2 cellular contexts compared by ENCODE assay signal in the genomic region with DNA sequence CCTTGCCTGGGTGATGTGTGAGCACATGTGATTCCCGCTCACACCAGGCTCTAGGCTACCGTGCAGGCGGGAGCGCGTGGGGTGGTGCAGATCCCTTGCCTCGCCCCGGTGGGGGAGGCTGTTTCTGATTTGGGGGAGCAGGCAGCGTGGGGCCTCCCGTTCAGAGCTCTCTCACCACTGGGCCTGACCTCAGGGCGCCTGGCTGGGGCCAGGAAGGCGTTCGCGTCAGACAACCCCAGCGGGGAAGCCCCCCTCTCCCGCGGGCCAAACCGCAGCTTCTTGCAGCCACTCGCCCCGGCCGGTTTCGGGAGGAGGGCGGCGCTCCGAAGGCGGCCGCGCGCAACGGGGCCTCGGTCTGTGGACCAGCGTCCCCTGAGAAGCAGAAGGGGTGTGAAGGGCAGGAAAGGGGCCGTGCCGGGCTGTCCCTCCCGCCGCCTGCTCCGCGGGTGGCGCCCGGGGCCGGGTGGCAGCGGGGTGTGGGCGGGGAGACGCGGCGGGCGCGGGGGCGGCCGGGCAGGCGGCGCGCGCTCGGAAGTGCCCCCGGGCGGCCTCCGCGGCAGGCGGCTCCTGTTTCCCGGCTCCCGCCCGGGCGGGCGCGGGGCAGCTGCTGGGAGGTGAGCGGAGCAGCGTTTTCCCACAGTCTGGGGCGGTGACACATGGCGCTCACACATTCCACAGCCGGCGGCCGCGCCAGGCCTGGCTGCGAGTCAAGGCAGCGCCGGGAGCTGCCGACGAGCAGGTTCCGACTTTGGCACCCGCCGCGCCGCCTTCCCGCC.
TF ChIP-seq lines count a peak whose summit lies in the region.

No MANE protein-coding gene starts in this region.

TF ChIP-seq in HEK293, 187 proteins besides CTCF, POLR2A, EP300 and RAD21 (continued from another document and continues in another):
- TF ChIP-seq, protein P1, sequence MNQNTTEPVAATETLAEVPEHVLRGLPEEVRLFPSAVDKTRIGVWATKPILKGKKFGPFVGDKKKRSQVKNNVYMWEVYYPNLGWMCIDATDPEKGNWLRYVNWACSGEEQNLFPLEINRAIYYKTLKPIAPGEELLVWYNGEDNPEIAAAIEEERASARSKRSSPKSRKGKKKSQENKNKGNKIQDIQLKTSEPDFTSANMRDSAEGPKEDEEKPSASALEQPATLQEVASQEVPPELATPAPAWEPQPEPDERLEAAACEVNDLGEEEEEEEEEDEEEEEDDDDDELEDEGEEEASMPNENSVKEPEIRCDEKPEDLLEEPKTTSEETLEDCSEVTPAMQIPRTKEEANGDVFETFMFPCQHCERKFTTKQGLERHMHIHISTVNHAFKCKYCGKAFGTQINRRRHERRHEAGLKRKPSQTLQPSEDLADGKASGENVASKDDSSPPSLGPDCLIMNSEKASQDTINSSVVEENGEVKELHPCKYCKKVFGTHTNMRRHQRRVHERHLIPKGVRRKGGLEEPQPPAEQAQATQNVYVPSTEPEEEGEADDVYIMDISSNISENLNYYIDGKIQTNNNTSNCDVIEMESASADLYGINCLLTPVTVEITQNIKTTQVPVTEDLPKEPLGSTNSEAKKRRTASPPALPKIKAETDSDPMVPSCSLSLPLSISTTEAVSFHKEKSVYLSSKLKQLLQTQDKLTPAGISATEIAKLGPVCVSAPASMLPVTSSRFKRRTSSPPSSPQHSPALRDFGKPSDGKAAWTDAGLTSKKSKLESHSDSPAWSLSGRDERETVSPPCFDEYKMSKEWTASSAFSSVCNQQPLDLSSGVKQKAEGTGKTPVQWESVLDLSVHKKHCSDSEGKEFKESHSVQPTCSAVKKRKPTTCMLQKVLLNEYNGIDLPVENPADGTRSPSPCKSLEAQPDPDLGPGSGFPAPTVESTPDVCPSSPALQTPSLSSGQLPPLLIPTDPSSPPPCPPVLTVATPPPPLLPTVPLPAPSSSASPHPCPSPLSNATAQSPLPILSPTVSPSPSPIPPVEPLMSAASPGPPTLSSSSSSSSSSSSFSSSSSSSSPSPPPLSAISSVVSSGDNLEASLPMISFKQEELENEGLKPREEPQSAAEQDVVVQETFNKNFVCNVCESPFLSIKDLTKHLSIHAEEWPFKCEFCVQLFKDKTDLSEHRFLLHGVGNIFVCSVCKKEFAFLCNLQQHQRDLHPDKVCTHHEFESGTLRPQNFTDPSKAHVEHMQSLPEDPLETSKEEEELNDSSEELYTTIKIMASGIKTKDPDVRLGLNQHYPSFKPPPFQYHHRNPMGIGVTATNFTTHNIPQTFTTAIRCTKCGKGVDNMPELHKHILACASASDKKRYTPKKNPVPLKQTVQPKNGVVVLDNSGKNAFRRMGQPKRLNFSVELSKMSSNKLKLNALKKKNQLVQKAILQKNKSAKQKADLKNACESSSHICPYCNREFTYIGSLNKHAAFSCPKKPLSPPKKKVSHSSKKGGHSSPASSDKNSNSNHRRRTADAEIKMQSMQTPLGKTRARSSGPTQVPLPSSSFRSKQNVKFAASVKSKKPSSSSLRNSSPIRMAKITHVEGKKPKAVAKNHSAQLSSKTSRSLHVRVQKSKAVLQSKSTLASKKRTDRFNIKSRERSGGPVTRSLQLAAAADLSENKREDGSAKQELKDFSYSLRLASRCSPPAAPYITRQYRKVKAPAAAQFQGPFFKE (tag by site-specific recombination; IDR thresholded peaks at IDR 0.05; ENCODE audit: borderline replicate concordance) = no peak
- peak; percentile 30 for TF ChIP-seq SP3 (tag by site-specific recombination; IDR thresholded peaks at IDR 0.05)
- no peak for TF ChIP-seq ZNF530 (tag by site-specific recombination; IDR thresholded peaks at IDR 0.05; ENCODE audit: low read depth)
- TF ChIP-seq ZEB2 (tag by site-specific recombination; IDR thresholded peaks at IDR 0.05) = peak; percentile 54
- TF ChIP-seq ZBTB1 (tag by site-specific recombination; IDR thresholded peaks at IDR 0.05) = 0 out of 2 replicates have a peak, but pooled peaks have one; percentile 26
- TF ChIP-seq, protein P2, sequence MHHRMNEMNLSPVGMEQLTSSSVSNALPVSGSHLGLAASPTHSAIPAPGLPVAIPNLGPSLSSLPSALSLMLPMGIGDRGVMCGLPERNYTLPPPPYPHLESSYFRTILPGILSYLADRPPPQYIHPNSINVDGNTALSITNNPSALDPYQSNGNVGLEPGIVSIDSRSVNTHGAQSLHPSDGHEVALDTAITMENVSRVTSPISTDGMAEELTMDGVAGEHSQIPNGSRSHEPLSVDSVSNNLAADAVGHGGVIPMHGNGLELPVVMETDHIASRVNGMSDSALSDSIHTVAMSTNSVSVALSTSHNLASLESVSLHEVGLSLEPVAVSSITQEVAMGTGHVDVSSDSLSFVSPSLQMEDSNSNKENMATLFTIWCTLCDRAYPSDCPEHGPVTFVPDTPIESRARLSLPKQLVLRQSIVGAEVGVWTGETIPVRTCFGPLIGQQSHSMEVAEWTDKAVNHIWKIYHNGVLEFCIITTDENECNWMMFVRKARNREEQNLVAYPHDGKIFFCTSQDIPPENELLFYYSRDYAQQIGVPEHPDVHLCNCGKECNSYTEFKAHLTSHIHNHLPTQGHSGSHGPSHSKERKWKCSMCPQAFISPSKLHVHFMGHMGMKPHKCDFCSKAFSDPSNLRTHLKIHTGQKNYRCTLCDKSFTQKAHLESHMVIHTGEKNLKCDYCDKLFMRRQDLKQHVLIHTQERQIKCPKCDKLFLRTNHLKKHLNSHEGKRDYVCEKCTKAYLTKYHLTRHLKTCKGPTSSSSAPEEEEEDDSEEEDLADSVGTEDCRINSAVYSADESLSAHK (tag by site-specific recombination; IDR thresholded peaks at IDR 0.05) = 0 out of 2 replicates have a peak, but pooled peaks have one; percentile 9
- TF ChIP-seq SETDB1 (IDR thresholded peaks at IDR 0.05; ENCODE audit: insufficient read length, low read length) = peak; percentile 24
- TF ChIP-seq, protein P3, sequence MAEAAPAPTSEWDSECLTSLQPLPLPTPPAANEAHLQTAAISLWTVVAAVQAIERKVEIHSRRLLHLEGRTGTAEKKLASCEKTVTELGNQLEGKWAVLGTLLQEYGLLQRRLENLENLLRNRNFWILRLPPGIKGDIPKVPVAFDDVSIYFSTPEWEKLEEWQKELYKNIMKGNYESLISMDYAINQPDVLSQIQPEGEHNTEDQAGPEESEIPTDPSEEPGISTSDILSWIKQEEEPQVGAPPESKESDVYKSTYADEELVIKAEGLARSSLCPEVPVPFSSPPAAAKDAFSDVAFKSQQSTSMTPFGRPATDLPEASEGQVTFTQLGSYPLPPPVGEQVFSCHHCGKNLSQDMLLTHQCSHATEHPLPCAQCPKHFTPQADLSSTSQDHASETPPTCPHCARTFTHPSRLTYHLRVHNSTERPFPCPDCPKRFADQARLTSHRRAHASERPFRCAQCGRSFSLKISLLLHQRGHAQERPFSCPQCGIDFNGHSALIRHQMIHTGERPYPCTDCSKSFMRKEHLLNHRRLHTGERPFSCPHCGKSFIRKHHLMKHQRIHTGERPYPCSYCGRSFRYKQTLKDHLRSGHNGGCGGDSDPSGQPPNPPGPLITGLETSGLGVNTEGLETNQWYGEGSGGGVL (tag by site-specific recombination; IDR thresholded peaks at IDR 0.05) = peak; percentile 65
- TF ChIP-seq ZBTB20 (tag by site-specific recombination; IDR thresholded peaks at IDR 0.05) = peak; percentile 47; the same call in 1 of the 2 replicates
- TF ChIP-seq ZNF248 (tag by site-specific recombination; IDR thresholded peaks at IDR 0.05) = no peak
- peak; percentile 81 for TF ChIP-seq ZBTB48 (tag by site-specific recombination; IDR thresholded peaks at IDR 0.05)
- peak; percentile 92 for TF ChIP-seq ZFHX2 (tag by site-specific recombination; conservative IDR thresholded peaks at IDR 0.05)
- TF ChIP-seq TCF7L2 (IDR thresholded peaks at IDR 0.05; ENCODE audit: borderline replicate concordance, low read depth, low read length) = no peak
- no peak for TF ChIP-seq ZNF426 (tag by site-specific recombination; IDR thresholded peaks at IDR 0.05)
- TF ChIP-seq SALL2 (tag by site-specific recombination; IDR thresholded peaks at IDR 0.05; ENCODE audit: borderline replicate concordance) = no peak
- 0 out of 2 replicates have a peak, but pooled peaks have one; percentile 27 for TF ChIP-seq KLF1 (tag by site-specific recombination; IDR thresholded peaks at IDR 0.05)
- no peak for TF ChIP-seq ZNF624 (tag by site-specific recombination; IDR thresholded peaks at IDR 0.05)

TF ChIP-seq in K562, 482 proteins besides CTCF, POLR2A, EP300 and RAD21 (continued from another document and continues in another):
- TF ChIP-seq, protein P4, sequence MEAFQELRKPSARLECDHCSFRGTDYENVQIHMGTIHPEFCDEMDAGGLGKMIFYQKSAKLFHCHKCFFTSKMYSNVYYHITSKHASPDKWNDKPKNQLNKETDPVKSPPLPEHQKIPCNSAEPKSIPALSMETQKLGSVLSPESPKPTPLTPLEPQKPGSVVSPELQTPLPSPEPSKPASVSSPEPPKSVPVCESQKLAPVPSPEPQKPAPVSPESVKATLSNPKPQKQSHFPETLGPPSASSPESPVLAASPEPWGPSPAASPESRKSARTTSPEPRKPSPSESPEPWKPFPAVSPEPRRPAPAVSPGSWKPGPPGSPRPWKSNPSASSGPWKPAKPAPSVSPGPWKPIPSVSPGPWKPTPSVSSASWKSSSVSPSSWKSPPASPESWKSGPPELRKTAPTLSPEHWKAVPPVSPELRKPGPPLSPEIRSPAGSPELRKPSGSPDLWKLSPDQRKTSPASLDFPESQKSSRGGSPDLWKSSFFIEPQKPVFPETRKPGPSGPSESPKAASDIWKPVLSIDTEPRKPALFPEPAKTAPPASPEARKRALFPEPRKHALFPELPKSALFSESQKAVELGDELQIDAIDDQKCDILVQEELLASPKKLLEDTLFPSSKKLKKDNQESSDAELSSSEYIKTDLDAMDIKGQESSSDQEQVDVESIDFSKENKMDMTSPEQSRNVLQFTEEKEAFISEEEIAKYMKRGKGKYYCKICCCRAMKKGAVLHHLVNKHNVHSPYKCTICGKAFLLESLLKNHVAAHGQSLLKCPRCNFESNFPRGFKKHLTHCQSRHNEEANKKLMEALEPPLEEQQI (IDR thresholded peaks at IDR 0.05) = peak; percentile 23; the same call in 1 of the 2 replicates
- TF ChIP-seq KLF10 (CRISPR knock-in tag; IDR thresholded peaks at IDR 0.05) (no peak), PRPF4 (IDR thresholded peaks at IDR 0.05; ENCODE audit: insufficient read depth, low read depth, low read length, poor library complexity, severe bottlenecking) (no peak), MAFG (tag; conservative IDR thresholded peaks at IDR 0.05) (no peak), MCM2 (IDR thresholded peaks at IDR 0.05; ENCODE audit: low read depth) (no peak), CREBBP (IDR thresholded peaks at IDR 0.05; ENCODE audit: low read depth, low read length) (no peak)
- TF ChIP-seq, protein P5, sequence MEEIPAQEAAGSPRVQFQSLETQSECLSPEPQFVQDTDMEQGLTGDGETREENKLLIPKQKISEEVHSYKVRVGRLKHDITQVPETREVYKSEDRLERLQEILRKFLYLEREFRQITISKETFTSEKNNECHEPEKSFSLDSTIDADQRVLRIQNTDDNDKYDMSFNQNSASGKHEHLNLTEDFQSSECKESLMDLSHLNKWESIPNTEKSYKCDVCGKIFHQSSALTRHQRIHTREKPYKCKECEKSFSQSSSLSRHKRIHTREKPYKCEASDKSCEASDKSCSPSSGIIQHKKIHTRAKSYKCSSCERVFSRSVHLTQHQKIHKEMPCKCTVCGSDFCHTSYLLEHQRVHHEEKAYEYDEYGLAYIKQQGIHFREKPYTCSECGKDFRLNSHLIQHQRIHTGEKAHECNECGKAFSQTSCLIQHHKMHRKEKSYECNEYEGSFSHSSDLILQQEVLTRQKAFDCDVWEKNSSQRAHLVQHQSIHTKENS (CRISPR knock-in tag; IDR thresholded peaks at IDR 0.05) = no peak
- TF ChIP-seq, protein P6, sequence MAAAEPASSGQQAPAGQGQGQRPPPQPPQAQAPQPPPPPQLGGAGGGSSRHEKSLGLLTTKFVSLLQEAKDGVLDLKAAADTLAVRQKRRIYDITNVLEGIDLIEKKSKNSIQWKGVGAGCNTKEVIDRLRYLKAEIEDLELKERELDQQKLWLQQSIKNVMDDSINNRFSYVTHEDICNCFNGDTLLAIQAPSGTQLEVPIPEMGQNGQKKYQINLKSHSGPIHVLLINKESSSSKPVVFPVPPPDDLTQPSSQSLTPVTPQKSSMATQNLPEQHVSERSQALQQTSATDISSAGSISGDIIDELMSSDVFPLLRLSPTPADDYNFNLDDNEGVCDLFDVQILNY (CRISPR knock-in tag; IDR thresholded peaks at IDR 0.05) = peak; percentile 76; the same call in 1 of the 2 replicates
- TF ChIP-seq, protein P7, sequence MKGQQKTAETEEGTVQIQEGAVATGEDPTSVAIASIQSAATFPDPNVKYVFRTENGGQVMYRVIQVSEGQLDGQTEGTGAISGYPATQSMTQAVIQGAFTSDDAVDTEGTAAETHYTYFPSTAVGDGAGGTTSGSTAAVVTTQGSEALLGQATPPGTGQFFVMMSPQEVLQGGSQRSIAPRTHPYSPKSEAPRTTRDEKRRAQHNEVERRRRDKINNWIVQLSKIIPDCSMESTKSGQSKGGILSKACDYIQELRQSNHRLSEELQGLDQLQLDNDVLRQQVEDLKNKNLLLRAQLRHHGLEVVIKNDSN (CRISPR knock-in tag; IDR thresholded peaks at IDR 0.05) = no peak
- TF ChIP-seq, protein P8, sequence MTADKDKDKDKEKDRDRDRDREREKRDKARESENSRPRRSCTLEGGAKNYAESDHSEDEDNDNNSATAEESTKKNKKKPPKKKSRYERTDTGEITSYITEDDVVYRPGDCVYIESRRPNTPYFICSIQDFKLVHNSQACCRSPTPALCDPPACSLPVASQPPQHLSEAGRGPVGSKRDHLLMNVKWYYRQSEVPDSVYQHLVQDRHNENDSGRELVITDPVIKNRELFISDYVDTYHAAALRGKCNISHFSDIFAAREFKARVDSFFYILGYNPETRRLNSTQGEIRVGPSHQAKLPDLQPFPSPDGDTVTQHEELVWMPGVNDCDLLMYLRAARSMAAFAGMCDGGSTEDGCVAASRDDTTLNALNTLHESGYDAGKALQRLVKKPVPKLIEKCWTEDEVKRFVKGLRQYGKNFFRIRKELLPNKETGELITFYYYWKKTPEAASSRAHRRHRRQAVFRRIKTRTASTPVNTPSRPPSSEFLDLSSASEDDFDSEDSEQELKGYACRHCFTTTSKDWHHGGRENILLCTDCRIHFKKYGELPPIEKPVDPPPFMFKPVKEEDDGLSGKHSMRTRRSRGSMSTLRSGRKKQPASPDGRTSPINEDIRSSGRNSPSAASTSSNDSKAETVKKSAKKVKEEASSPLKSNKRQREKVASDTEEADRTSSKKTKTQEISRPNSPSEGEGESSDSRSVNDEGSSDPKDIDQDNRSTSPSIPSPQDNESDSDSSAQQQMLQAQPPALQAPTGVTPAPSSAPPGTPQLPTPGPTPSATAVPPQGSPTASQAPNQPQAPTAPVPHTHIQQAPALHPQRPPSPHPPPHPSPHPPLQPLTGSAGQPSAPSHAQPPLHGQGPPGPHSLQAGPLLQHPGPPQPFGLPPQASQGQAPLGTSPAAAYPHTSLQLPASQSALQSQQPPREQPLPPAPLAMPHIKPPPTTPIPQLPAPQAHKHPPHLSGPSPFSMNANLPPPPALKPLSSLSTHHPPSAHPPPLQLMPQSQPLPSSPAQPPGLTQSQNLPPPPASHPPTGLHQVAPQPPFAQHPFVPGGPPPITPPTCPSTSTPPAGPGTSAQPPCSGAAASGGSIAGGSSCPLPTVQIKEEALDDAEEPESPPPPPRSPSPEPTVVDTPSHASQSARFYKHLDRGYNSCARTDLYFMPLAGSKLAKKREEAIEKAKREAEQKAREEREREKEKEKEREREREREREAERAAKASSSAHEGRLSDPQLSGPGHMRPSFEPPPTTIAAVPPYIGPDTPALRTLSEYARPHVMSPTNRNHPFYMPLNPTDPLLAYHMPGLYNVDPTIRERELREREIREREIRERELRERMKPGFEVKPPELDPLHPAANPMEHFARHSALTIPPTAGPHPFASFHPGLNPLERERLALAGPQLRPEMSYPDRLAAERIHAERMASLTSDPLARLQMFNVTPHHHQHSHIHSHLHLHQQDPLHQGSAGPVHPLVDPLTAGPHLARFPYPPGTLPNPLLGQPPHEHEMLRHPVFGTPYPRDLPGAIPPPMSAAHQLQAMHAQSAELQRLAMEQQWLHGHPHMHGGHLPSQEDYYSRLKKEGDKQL (CRISPR knock-in tag; IDR thresholded peaks at IDR 0.05; ENCODE audit: borderline replicate concordance) = no peak
